In the genomic region with DNA sequence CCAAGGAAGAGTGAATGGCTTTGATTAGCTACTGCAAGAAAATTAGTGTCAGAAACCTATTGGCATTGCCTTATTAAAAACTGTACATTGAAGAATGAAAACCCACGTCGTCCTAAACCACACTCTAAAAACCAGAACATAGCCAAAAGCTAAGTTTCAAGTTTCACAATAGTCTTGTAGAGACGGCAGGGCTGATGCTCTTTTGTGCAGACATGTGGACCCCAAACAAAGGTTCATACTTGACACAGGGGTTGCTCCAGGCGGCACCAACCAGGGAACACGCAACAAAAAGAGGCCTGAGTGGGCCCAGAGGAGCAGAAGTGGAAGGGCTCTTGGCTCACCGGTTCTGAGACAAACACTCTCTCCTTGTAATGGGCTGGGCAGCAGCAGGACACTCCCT, we compare ENCODE assay signal across 18 cellular contexts. TPM values are rescaled to one million over a fixed set of nuclear protein-coding genes. Genes with fewer than 3 reads are reported as not detected.
DNase-seq lines count a peak whose midpoint lies in the region; ATAC-seq, FAIRE-seq and TF ChIP-seq lines count a peak whose summit lies in the region.
"Had no signal": no experiment of that assay in that cellular context is flagged by ENCODE, and none has a peak within 500 bp of the region (broad histone marks: within the 10 kb centered on the region; RNA-seq: fewer than 3 reads in every experiment).

No MANE protein-coding gene starts in this region.

- TF ChIP-seq POLR2A in GM12892 (IDR thresholded peaks at IDR 0.05; ENCODE audit: low read depth, low read length) = no peak

- no peak for TF ChIP-seq CTCF in ascending aorta (IDR thresholded peaks at IDR 0.05)

- in situ Hi-C loops in G401 (cut with HindIII; ENCODE audit: low sequenced_read_pairs) = no loop called here

- FAIRE-seq in GM12892 (lab: Jason Lieb, UNC) = peak; percentile 17
- FAIRE-seq: A204.1 had no signal

- DNase-seq in GM12892 (ENCODE audit: insufficient read length) (no peak), NOMO-1 treated with dmso at 0.1 percent for 144 hours (lab: John Stamatoyannopoulos, UW; ENCODE audit: unreplicated experiment) (peak; percentile 57), epidermal melanocyte (ENCODE audit: insufficient read length, low spot score) (no peak), ascending aorta (ENCODE audit: low spot score in 2 of 2) (no peak), G401 (ENCODE audit: low spot score) (no peak), NCI-H1092 (lab: John Stamatoyannopoulos, UW) (no peak)
- DNase-seq: DMS53, KG1, NCI-H1105 treated with DMSO at 0.1 percent for 48 hours, NCI-H1930, NCI-H510A treated with DMSO at 0.1 percent for 48 hours, OCI-M1, SJCRH30, T-helper 9 cell had no signal

- no peaks in the 10 kb centered on the region for H3K27me3 ChIP-seq in ascending aorta
- H3K27me3 ChIP-seq: SJCRH30 had no signal

- intact Hi-C loops in ascending aorta (cut with DNase I) = no loop called here

- no peak overlapping the region for H3K4me3 ChIP-seq in ascending aorta
- H3K4me3 ChIP-seq: SJCRH30 had no signal

- H3K4me1 ChIP-seq in ascending aorta = no peaks in the 10 kb centered on the region
- H3K4me1 ChIP-seq: SJCRH30 had no signal

- ATAC-seq in GM19438 (IDR thresholded peaks at IDR 0.05; ENCODE audit: low read depth, unreplicated experiment) (peak; percentile 51), HG02870 (IDR thresholded peaks at IDR 0.05; ENCODE audit: unreplicated experiment) (peak; percentile 62)

- no peaks in the 10 kb centered on the region for H3K9me3 ChIP-seq in ascending aorta
- H3K9me3 ChIP-seq: SJCRH30 had no signal

- no peaks in the 10 kb centered on the region for H3K36me3 ChIP-seq in ascending aorta
- H3K36me3 ChIP-seq: SJCRH30 had no signal

- H3K27ac ChIP-seq in ascending aorta = no peak overlapping the region
- H3K27ac ChIP-seq: RWPE1, SJCRH30 had no signal

RNA-seq across cellular contexts. Expression of gene MIR17HG, which starts 28.6 kb away (rescaled TPM):
- 8.7 TPM for polyA plus RNA-seq in GM12892 (2012; ENCODE audit: missing spikeins)
- total RNA-seq in ascending aorta = not detected
- 6.6 and 7.8 TPM in 2 replicates for total RNA-seq in G401 (2014; rRNA removed; shearing (Covaris generic))
